ENCODE assay signal across 8 cellular contexts in the genomic region with DNA sequence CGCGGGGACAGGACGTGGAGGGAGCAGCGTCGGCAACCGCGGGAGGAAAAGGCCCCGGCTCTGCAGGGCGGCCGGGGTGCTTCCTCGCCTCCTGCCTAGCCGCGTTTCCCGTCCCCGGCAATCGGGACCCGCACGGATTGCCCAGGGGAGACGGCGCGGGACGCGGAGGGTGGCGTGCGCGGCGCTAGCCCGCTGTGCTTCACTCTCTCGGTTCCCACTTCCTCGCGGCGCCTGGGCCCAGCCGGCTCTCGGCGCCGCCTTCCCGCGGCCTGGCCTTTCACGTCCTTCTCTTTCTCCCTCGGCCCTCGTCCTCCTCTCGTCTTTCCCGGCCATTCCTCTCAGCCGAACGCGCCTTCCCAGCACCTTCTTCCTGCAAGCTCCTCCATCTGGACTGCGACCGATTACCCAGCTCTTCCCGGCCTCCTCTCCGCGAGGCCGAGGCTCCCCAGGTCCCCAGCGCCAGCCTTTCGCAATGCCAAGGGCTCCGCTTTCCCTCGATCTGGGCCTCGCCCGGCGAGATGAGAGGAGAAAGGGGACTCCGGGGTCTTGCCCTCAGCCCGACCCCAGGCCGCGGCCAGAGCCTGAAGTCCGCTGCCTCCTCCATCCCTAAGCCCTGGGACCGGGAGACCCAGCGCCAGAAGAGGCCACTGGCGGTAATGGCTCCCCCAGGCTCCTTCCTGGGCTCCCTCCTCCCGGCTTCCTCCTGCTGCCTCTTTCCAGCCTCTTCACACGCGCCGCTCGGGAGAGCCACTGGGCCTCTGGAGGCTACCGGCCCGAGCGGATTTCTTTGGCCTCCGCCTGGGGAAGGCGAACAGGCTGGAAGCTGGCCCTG. TPM values are rescaled to one million over a fixed set of nuclear protein-coding genes. Genes with fewer than 3 reads are reported as not detected.
A peak's percentile ranks its signal among the peaks of the same experiment; 100 is the strongest.
DNase-seq lines count a peak whose midpoint lies in the region; ATAC-seq, FAIRE-seq and TF ChIP-seq lines count a peak whose summit lies in the region.

No MANE protein-coding gene starts in this region.

- no TSS peak for BruUV-seq in HCT116 (replicated peaks; lab: Mats Ljungman, UMichigan)

- ATAC-seq in HCT116 (no peak), left ventricle myocardium superior (peak; percentile 60), sciatic nerve (peak; percentile 37), HG03342 (IDR thresholded peaks at IDR 0.05; ENCODE audit: unreplicated experiment) (no peak)
- ATAC-seq in activated CD8-positive, alpha-beta T cell treated with anti-CD3 and anti-CD28 coated beads, Interleukin-2, amount 10 ng/mL, durations not matched to agents 7 days and 5 days: no peak
- no peak for ATAC-seq in activated CD4-positive, CD25-positive, alpha-beta regulatory T cell treated with anti-CD3 and anti-CD28 coated beads, Interleukin-2, amount 50 U/mL, for 24 hours

- H3K27me3 Mint-ChIP-seq in activated CD8-positive, alpha-beta T cell treated with anti-CD3 and anti-CD28 coated beads, Interleukin-2, amount 10 ng/mL, durations not matched to agents 7 days and 5 days (ENCODE audit: low read depth): peaks cover 91% of the 10 kb centered on the region

- RAD21 ChIA-PET in HCT116 (lab: Charles Lee; ENCODE audit: low non-redundant PET in 1 of 2, low total read pairs in 2 of 2, uncharacterized antibody in 2 of 2, unreplicated experiment in 2 of 2): no interaction called here

- no peak overlapping the region for H3K27ac Mint-ChIP-seq in activated CD8-positive, alpha-beta T cell treated with anti-CD3 and anti-CD28 coated beads, Interleukin-2, amount 10 ng/mL, durations not matched to agents 7 days and 5 days

- TF ChIP-seq RAD21 in HCT116 (IDR thresholded peaks at IDR 0.05; ENCODE audit: low read depth): no peak

- H4K20me1 ChIP-seq in HCT116 (ENCODE audit: insufficient read depth): no peaks in the 10 kb centered on the region

- peaks cover 7% of the 10 kb centered on the region for H3K4me1 Mint-ChIP-seq in activated CD8-positive, alpha-beta T cell treated with anti-CD3 and anti-CD28 coated beads, Interleukin-2, amount 10 ng/mL, durations not matched to agents 7 days and 5 days (ENCODE audit: low read depth)

- TF ChIP-seq POLR2A in HCT116 (IDR thresholded peaks at IDR 0.05; ENCODE audit: borderline replicate concordance, extremely low read depth, insufficient read depth, insufficient read length) (no peak), GM12891 (IDR thresholded peaks at IDR 0.05; ENCODE audit: low read depth, low read length) (no peak)

- peak overlapping the region; percentile 22 for H3K4me3 Mint-ChIP-seq in activated CD8-positive, alpha-beta T cell treated with anti-CD3 and anti-CD28 coated beads, Interleukin-2, amount 10 ng/mL, durations not matched to agents 7 days and 5 days

- no peaks in the 10 kb centered on the region for H3K27me3 ChIP-seq in HCT116 (ENCODE audit: insufficient read depth, low read length)

- H3K4me3 ChIP-seq in AG04449 (ENCODE audit: low read depth, low read length) (peak overlapping the region; percentile 72), HCT116 (replicated peaks in 1 of 2; ENCODE audit: low read depth in 1 of 2, low read length in 2 of 2) (peak overlapping the region; percentile 50 to 63)

- no peak overlapping the region for H3K9ac ChIP-seq in HCT116 (ENCODE audit: low read length)

- intact Hi-C loops in HCT116 (cut with micrococcal nuclease): no loop called here
- intact Hi-C loops in left ventricle myocardium superior (cut with micrococcal nuclease): no loop called here
- intact Hi-C loops in sciatic nerve (cut with DNase I): no loop called here

- H3K9me3 Mint-ChIP-seq in activated CD8-positive, alpha-beta T cell treated with anti-CD3 and anti-CD28 coated beads, Interleukin-2, amount 10 ng/mL, durations not matched to agents 7 days and 5 days (ENCODE audit: insufficient read depth): no peaks in the 10 kb centered on the region

- FAIRE-seq in GM12891 (lab: Jason Lieb, UNC): no peak

- H3K4me1 ChIP-seq in HCT116 (ENCODE audit: control insufficient read depth in 1 of 2, insufficient read depth in 2 of 2, low read length in 2 of 2): no peaks in the 10 kb centered on the region; a peak in 1 of 4 replicates

- no peak overlapping the region for H2AFZ ChIP-seq in HCT116 (ENCODE audit: low read depth, low read length, poor library complexity, severe bottlenecking)

- H3K9me3 ChIP-seq in HCT116 (ENCODE audit: control insufficient read depth in 1 of 2, insufficient read depth in 1 of 2, low read depth in 1 of 2, low read length in 2 of 2): no peaks in the 10 kb centered on the region

- CTCF ChIA-PET in AG04449 (lab: Yijun Ruan, JAX): no interaction called here
- CTCF ChIA-PET in HCT116 (lab: Charles Lee): no interaction called here
- CTCF ChIA-PET in activated CD8-positive, alpha-beta T cell treated with anti-CD3 and anti-CD28 coated beads, Interleukin-2, amount 10 ng/mL, durations not matched to agents 7 days and 5 days (lab: Charles Lee): no interaction called here

- peak overlapping the region; percentile 74 for H3K4me2 ChIP-seq in HCT116 (ENCODE audit: low read length)

- no peaks in the 10 kb centered on the region for H3K79me2 ChIP-seq in HCT116 (ENCODE audit: insufficient read depth, low read length)

- no peak for DNase-seq in AG04449 (ENCODE audit: low read depth, low spot score)
- DNase-seq in HCT116 (ENCODE audit: low read depth, low spot score): no peak
- DNase-seq in activated CD8-positive, alpha-beta T cell treated with anti-CD3 and anti-CD28 coated beads, Interleukin-2, amount 10 ng/mL, durations not matched to agents 7 days and 5 days: no peak
- DNase-seq in left ventricle myocardium superior: peak; percentile 41
- DNase-seq in sciatic nerve (ENCODE audit: low spot score): no peak
- DNase-seq in GM12891 (ENCODE audit: insufficient read length, low spot score): no peak

- no peak overlapping the region; the same call in 1 of the 2 replicates for H3K27ac ChIP-seq in HCT116 (ENCODE audit: low read depth, low read length)

- no peaks in the 10 kb centered on the region for H3K9me2 ChIP-seq in HCT116 (ENCODE audit: insufficient read depth)

- POLR2A ChIA-PET in AG04449 (lab: Yijun Ruan, JAX): interaction anchor here (0.7 kb wide), 1 partner anchor 44 kb away, joined by 3 read pairs; no protein-coding TSS in a partner anchor
- POLR2A ChIA-PET in HCT116 (lab: Charles Lee): no interaction called here
- POLR2A ChIA-PET in activated CD8-positive, alpha-beta T cell treated with anti-CD3 and anti-CD28 coated beads, Interleukin-2, amount 10 ng/mL, durations not matched to agents 7 days and 5 days (lab: Charles Lee): no interaction called here

- TF ChIP-seq CTCF in AG04449 (IDR thresholded peaks at IDR 0.05; ENCODE audit: insufficient read depth, low read length, missing control alignments) (no peak), HCT116 (IDR thresholded peaks at IDR 0.05 in 2 of 3, conservative IDR thresholded peaks at IDR 0.05 in 1 of 3; ENCODE audit: borderline replicate concordance in 1 of 3, insufficient read depth in 1 of 3, low read depth in 2 of 3, low read length in 2 of 3) (no peak)

- H3K36me3 ChIP-seq in HCT116 (ENCODE audit: control insufficient read depth in 1 of 2, insufficient read depth in 2 of 2, low read length in 2 of 2): no peaks in the 10 kb centered on the region

- H3K36me3 Mint-ChIP-seq in activated CD8-positive, alpha-beta T cell treated with anti-CD3 and anti-CD28 coated beads, Interleukin-2, amount 10 ng/mL, durations not matched to agents 7 days and 5 days (ENCODE audit: low read depth): no peaks in the 10 kb centered on the region

TF ChIP-seq in HCT116, 20 proteins besides CTCF, POLR2A, EP300 and RAD21 (continues in another document):
- TF ChIP-seq EZH2 (IDR thresholded peaks at IDR 0.05) (no peak), FOSL1 (IDR thresholded peaks at IDR 0.05; ENCODE audit: low read depth) (no peak), POLR2AphosphoS5 (IDR thresholded peaks at IDR 0.05; ENCODE audit: low read depth, low read length) (no peak)

TF ChIP-seq in GM12891, 5 proteins besides CTCF, POLR2A, EP300 and RAD21:
- TF ChIP-seq POU2F2 (IDR thresholded peaks at IDR 0.05; ENCODE audit: low read depth, low read length): no peak
- no peak for TF ChIP-seq TAF1 (IDR thresholded peaks at IDR 0.05; ENCODE audit: low read depth, low read length)
TF ChIP-seq in GM12891: peak in this region for 0.

RNA-seq across cellular contexts. Expression of gene VAX2, which starts 1.1 kb away (rescaled TPM):
- total RNA-seq in HCT116 (2021; ENCODE audit: unreplicated experiment) (0.61 TPM), left ventricle myocardium superior (not detected), sciatic nerve (1.9 TPM)
- 0.35 and 0.70 TPM in 2 replicates for polyA plus RNA-seq in HCT116 (2012)
- total RNA-seq in activated CD8-positive, alpha-beta T cell treated with anti-CD3 and anti-CD28 coated beads, Interleukin-2, amount 10 ng/mL, durations not matched to agents 7 days and 5 days: not detected
- not detected for polyA plus RNA-seq in GM12891 (2012; ENCODE audit: low read depth, missing spikeins)

RNA-seq across cellular contexts. Expression of gene ATP6V1B1, which starts 34.2 kb away (rescaled TPM):
- total RNA-seq in HCT116 (2021; ENCODE audit: unreplicated experiment): 0.74 TPM
- polyA plus RNA-seq in HCT116 (2012): 0.59 and 0.64 TPM in 2 replicates
- not detected for total RNA-seq in activated CD8-positive, alpha-beta T cell treated with anti-CD3 and anti-CD28 coated beads, Interleukin-2, amount 10 ng/mL, durations not matched to agents 7 days and 5 days
- total RNA-seq in left ventricle myocardium superior: not detected
- total RNA-seq in sciatic nerve: 1.3 TPM
- not detected for polyA plus RNA-seq in GM12891 (2012; ENCODE audit: low read depth, missing spikeins)

Comparison
In these comparisons a context has a peak if more than half of its experiments do, and no peak if none do; other contexts are left out.
1. ATAC-seq: peak in left ventricle myocardium superior (single experiment) and sciatic nerve (single experiment); none in HCT116 (single experiment), activated CD8-positive, alpha-beta T cell treated with anti-CD3 and anti-CD28 coated beads, Interleukin-2, amount 10 ng/mL, durations not matched to agents 7 days and 5 days (single experiment), HG03342 (single experiment) and activated CD4-positive, CD25-positive, alpha-beta regulatory T cell treated with anti-CD3 and anti-CD28 coated beads, Interleukin-2, amount 50 U/mL, for 24 hours (0 of 2).